Comparison of ENCODE assay signal across 7 cellular contexts in genomic region chr12:131105736-131106356, GRCh38.
DNase-seq lines count a peak whose midpoint lies in the region; ATAC-seq, FAIRE-seq and TF ChIP-seq lines count a peak whose summit lies in the region.

No MANE protein-coding gene starts in this region.

- no peaks in the 10 kb centered on the region for H3K36me3 ChIP-seq in vagina

- ATAC-seq in activated T-cell treated with anti-CD3 and anti-CD28 coated beads, Interleukin-2, amount 50 U/mL, for 72 hours (replicated peaks in 1 of 2), result peak; percentile 88 to 89
- ATAC-seq in natural killer cell treated with Interleukin-12 subunit alpha and Interleukin-12 subunit beta and Interleukin-15 and Interleukin-18, amount 100 ng/mL, for 72 hours, result peak; percentile 51 to 52

- H3K9me3 ChIP-seq in vagina, result no peaks in the 10 kb centered on the region

- peaks cover 21% of the 10 kb centered on the region for H3K4me1 Mint-ChIP-seq in activated T-cell treated with anti-CD3 and anti-CD28 coated beads, Interleukin-2, amount 50 U/mL, for 72 hours (ENCODE audit: low read depth)
- peaks cover 7 to 10% of the 10 kb centered on the region in 2 donors for H3K4me1 Mint-ChIP-seq in natural killer cell treated with Interleukin-12 subunit alpha and Interleukin-12 subunit beta and Interleukin-15 and Interleukin-18, amount 100 ng/mL, for 72 hours (ENCODE audit: low read depth in 2 of 2)
- peaks cover 33% of the 10 kb centered on the region for H3K4me1 Mint-ChIP-seq in stimulated activated naive CD8-positive, alpha-beta T cell treated with anti-CD3 and anti-CD28 coated beads, Interleukin-15, Interleukin-2, amounts not matched to agents 100 ng/mL and 50 ng/mL, for 24 hours (ENCODE audit: low read depth)

- intact Hi-C loops in vagina (cut with DNase I), result no loop called here

- DNase-seq in NB4 (ENCODE audit: low read depth) (peak; percentile 36), vagina (ENCODE audit: extremely low spot score in 2 of 2) (no peak), frontal cortex (ENCODE audit: low spot score in 2 of 2) (no peak), COR-L47 (lab: John Stamatoyannopoulos, UW) (no peak)
- DNase-seq in activated T-cell treated with anti-CD3 and anti-CD28 coated beads, Interleukin-2, amount 50 U/mL, for 72 hours, result peak; percentile 73 to 82
- DNase-seq in natural killer cell treated with Interleukin-12 subunit alpha and Interleukin-12 subunit beta and Interleukin-15 and Interleukin-18, amount 100 ng/mL, for 72 hours (ENCODE audit: low spot score), result no peak

- no peak for FAIRE-seq in frontal cortex (lab: Jason Lieb, UNC)

- H3K4me3 ChIP-seq in NB4 (ENCODE audit: low read depth, low read length) (no peak overlapping the region), vagina (no peak overlapping the region)

- H3K4me1 ChIP-seq in vagina, result peaks cover 5% of the 10 kb centered on the region

- H3K36me3 Mint-ChIP-seq in activated T-cell treated with anti-CD3 and anti-CD28 coated beads, Interleukin-2, amount 50 U/mL, for 72 hours (ENCODE audit: insufficient read depth in 2 of 2), result peaks cover 5 to 6% of the 10 kb centered on the region in 2 donors
- no peaks in the 10 kb centered on the region for H3K36me3 Mint-ChIP-seq in natural killer cell treated with Interleukin-12 subunit alpha and Interleukin-12 subunit beta and Interleukin-15 and Interleukin-18, amount 100 ng/mL, for 72 hours
- H3K36me3 Mint-ChIP-seq in stimulated activated naive CD8-positive, alpha-beta T cell treated with anti-CD3 and anti-CD28 coated beads, Interleukin-15, Interleukin-2, amounts not matched to agents 100 ng/mL and 50 ng/mL, for 24 hours (ENCODE audit: low read depth), result no peaks in the 10 kb centered on the region

- TF ChIP-seq POLR2A in NB4 (IDR thresholded peaks at IDR 0.05; ENCODE audit: extremely low read depth, insufficient read length), result no peak
- no peak for TF ChIP-seq POLR2A in vagina (IDR thresholded peaks at IDR 0.05)

- peaks cover 7% of the 10 kb centered on the region for H3K27me3 Mint-ChIP-seq in activated T-cell treated with anti-CD3 and anti-CD28 coated beads, Interleukin-2, amount 50 U/mL, for 72 hours (ENCODE audit: low read depth)
- H3K27me3 Mint-ChIP-seq in natural killer cell treated with Interleukin-12 subunit alpha and Interleukin-12 subunit beta and Interleukin-15 and Interleukin-18, amount 100 ng/mL, for 72 hours, result peaks cover 0 to 2% of the 10 kb centered on the region in 2 donors
- peaks cover 8% of the 10 kb centered on the region for H3K27me3 Mint-ChIP-seq in stimulated activated naive CD8-positive, alpha-beta T cell treated with anti-CD3 and anti-CD28 coated beads, Interleukin-15, Interleukin-2, amounts not matched to agents 100 ng/mL and 50 ng/mL, for 24 hours

- H3K27ac Mint-ChIP-seq in activated T-cell treated with anti-CD3 and anti-CD28 coated beads, Interleukin-2, amount 50 U/mL, for 72 hours, result no peak overlapping the region
- no peak overlapping the region for H3K27ac Mint-ChIP-seq in natural killer cell treated with Interleukin-12 subunit alpha and Interleukin-12 subunit beta and Interleukin-15 and Interleukin-18, amount 100 ng/mL, for 72 hours
- no peak overlapping the region for H3K27ac Mint-ChIP-seq in stimulated activated naive CD8-positive, alpha-beta T cell treated with anti-CD3 and anti-CD28 coated beads, Interleukin-15, Interleukin-2, amounts not matched to agents 100 ng/mL and 50 ng/mL, for 24 hours

- H3K4me3 Mint-ChIP-seq in activated T-cell treated with anti-CD3 and anti-CD28 coated beads, Interleukin-2, amount 50 U/mL, for 72 hours, result peak overlapping the region; percentile 72 to 78
- peak overlapping the region; percentile 22 for H3K4me3 Mint-ChIP-seq in natural killer cell treated with Interleukin-12 subunit alpha and Interleukin-12 subunit beta and Interleukin-15 and Interleukin-18, amount 100 ng/mL, for 72 hours
- H3K4me3 Mint-ChIP-seq in stimulated activated naive CD8-positive, alpha-beta T cell treated with anti-CD3 and anti-CD28 coated beads, Interleukin-15, Interleukin-2, amounts not matched to agents 100 ng/mL and 50 ng/mL, for 24 hours, result peak overlapping the region; percentile 45

- H3K27me3 ChIP-seq in vagina, result no peaks in the 10 kb centered on the region

- peaks cover 0 to 1% of the 10 kb centered on the region in 2 donors for H3K9me3 Mint-ChIP-seq in activated T-cell treated with anti-CD3 and anti-CD28 coated beads, Interleukin-2, amount 50 U/mL, for 72 hours
- H3K9me3 Mint-ChIP-seq in natural killer cell treated with Interleukin-12 subunit alpha and Interleukin-12 subunit beta and Interleukin-15 and Interleukin-18, amount 100 ng/mL, for 72 hours, result no peaks in the 10 kb centered on the region
- H3K9me3 Mint-ChIP-seq in stimulated activated naive CD8-positive, alpha-beta T cell treated with anti-CD3 and anti-CD28 coated beads, Interleukin-15, Interleukin-2, amounts not matched to agents 100 ng/mL and 50 ng/mL, for 24 hours, result no peaks in the 10 kb centered on the region

- no peak overlapping the region for H3K27ac ChIP-seq in vagina

- TF ChIP-seq CTCF in NB4 (IDR thresholded peaks at IDR 0.05; ENCODE audit: low read depth, low read length) (no peak), vagina (IDR thresholded peaks at IDR 0.05) (no peak)

Comparison
In these comparisons a context has a peak if more than half of its experiments do, and no peak if none do; other contexts are left out.
1. DNase-seq: peak in NB4 (single experiment) and activated T-cell treated with anti-CD3 and anti-CD28 coated beads, Interleukin-2, amount 50 U/mL, for 72 hours (2 of 2); none in natural killer cell treated with Interleukin-12 subunit alpha and Interleukin-12 subunit beta and Interleukin-15 and Interleukin-18, amount 100 ng/mL, for 72 hours (single experiment), vagina (0 of 2), frontal cortex (0 of 2) and COR-L47 (single experiment).
2. H3K4me3 Mint-ChIP-seq: peak in every context shown above with its lines; median percentile 75 in activated T-cell treated with anti-CD3 and anti-CD28 coated beads, Interleukin-2, amount 50 U/mL, for 72 hours; 45 in stimulated activated naive CD8-positive, alpha-beta T cell treated with anti-CD3 and anti-CD28 coated beads, Interleukin-15, Interleukin-2, amounts not matched to agents 100 ng/mL and 50 ng/mL, for 24 hours; 22 in natural killer cell treated with Interleukin-12 subunit alpha and Interleukin-12 subunit beta and Interleukin-15 and Interleukin-18, amount 100 ng/mL, for 72 hours.